In the genomic region with DNA sequence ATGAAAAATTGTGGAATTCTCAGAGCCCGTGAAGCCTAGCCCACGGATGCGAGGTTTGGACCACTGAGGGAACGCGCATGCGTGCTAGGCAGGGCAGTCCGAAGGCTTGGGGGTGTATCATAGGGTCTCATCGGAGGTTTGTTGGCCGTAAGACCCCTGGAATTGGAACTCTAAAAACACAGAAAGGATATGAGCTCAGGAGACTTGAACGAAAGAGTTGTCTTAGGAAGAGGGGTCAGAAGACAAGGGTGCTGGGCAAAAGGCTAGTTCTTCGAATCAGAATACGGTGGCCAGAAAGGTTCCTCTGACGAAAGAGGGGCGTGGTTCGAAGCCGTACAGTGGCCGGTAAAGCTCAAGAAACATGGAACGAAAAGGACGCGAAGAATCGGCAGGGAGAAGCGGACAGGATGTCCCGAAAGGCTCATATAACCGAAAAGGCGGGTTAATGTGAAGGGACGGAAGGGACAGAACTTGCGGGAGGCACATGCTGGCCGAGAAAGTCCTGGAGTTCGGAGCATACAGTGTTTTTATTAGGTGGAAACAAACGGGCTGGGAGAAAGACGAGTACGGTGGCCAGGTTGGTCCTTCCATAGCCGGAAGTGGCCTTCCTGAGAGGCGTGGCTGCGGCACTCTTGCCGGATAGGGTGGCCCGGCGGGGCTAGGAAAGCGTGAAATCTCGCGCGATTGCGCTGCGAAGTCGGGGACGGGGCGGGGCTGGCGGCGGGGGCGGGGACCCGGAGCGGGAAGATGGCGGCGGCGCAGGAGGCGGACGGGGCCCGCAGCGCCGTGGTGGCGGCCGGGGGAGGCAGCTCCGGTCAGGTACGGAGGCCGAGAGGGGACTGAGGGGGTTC, we compare ENCODE assay signal across 1 cellular context.
A peak's percentile ranks its signal among the peaks of the same experiment; 100 is the strongest.
TF ChIP-seq lines count a peak whose summit lies in the region.

A gene with protein sequence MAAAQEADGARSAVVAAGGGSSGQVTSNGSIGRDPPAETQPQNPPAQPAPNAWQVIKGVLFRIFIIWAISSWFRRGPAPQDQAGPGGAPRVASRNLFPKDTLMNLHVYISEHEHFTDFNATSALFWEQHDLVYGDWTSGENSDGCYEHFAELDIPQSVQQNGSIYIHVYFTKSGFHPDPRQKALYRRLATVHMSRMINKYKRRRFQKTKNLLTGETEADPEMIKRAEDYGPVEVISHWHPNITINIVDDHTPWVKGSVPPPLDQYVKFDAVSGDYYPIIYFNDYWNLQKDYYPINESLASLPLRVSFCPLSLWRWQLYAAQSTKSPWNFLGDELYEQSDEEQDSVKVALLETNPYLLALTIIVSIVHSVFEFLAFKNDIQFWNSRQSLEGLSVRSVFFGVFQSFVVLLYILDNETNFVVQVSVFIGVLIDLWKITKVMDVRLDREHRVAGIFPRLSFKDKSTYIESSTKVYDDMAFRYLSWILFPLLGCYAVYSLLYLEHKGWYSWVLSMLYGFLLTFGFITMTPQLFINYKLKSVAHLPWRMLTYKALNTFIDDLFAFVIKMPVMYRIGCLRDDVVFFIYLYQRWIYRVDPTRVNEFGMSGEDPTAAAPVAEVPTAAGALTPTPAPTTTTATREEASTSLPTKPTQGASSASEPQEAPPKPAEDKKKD (plus strand): TSS at position 732 of the 851 bp plus-strand sequence. CDS start 16 bp downstream, at position 748.

TF ChIP-seq in HepG2, 621 proteins besides CTCF, POLR2A, EP300 and RAD21 (continued from another document and continues in another):
- TF ChIP-seq, protein P1, sequence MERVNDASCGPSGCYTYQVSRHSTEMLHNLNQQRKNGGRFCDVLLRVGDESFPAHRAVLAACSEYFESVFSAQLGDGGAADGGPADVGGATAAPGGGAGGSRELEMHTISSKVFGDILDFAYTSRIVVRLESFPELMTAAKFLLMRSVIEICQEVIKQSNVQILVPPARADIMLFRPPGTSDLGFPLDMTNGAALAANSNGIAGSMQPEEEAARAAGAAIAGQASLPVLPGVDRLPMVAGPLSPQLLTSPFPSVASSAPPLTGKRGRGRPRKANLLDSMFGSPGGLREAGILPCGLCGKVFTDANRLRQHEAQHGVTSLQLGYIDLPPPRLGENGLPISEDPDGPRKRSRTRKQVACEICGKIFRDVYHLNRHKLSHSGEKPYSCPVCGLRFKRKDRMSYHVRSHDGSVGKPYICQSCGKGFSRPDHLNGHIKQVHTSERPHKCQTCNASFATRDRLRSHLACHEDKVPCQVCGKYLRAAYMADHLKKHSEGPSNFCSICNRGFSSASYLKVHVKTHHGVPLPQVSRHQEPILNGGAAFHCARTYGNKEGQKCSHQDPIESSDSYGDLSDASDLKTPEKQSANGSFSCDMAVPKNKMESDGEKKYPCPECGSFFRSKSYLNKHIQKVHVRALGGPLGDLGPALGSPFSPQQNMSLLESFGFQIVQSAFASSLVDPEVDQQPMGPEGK (CRISPR knock-in tag; IDR thresholded peaks at IDR 0.05) = no peak
- TF ChIP-seq ZNF460 (CRISPR knock-in tag; IDR thresholded peaks at IDR 0.05; ENCODE audit: borderline replicate concordance) = no peak; the same call in 1 of the 2 replicates
- no peak for TF ChIP-seq KDM6A (CRISPR knock-in tag; IDR thresholded peaks at IDR 0.05; ENCODE audit: low read depth)
- 0 out of 2 replicates have a peak, but pooled peaks have one; percentile 5 for TF ChIP-seq RARA (CRISPR knock-in tag; IDR thresholded peaks at IDR 0.05)
- TF ChIP-seq, protein P2, sequence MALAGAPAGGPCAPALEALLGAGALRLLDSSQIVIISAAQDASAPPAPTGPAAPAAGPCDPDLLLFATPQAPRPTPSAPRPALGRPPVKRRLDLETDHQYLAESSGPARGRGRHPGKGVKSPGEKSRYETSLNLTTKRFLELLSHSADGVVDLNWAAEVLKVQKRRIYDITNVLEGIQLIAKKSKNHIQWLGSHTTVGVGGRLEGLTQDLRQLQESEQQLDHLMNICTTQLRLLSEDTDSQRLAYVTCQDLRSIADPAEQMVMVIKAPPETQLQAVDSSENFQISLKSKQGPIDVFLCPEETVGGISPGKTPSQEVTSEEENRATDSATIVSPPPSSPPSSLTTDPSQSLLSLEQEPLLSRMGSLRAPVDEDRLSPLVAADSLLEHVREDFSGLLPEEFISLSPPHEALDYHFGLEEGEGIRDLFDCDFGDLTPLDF (CRISPR knock-in tag; IDR thresholded peaks at IDR 0.05) = no peak
- no peak for TF ChIP-seq DNMT3B (CRISPR knock-in tag; conservative IDR thresholded peaks at IDR 0.05)
- TF ChIP-seq, protein P3, sequence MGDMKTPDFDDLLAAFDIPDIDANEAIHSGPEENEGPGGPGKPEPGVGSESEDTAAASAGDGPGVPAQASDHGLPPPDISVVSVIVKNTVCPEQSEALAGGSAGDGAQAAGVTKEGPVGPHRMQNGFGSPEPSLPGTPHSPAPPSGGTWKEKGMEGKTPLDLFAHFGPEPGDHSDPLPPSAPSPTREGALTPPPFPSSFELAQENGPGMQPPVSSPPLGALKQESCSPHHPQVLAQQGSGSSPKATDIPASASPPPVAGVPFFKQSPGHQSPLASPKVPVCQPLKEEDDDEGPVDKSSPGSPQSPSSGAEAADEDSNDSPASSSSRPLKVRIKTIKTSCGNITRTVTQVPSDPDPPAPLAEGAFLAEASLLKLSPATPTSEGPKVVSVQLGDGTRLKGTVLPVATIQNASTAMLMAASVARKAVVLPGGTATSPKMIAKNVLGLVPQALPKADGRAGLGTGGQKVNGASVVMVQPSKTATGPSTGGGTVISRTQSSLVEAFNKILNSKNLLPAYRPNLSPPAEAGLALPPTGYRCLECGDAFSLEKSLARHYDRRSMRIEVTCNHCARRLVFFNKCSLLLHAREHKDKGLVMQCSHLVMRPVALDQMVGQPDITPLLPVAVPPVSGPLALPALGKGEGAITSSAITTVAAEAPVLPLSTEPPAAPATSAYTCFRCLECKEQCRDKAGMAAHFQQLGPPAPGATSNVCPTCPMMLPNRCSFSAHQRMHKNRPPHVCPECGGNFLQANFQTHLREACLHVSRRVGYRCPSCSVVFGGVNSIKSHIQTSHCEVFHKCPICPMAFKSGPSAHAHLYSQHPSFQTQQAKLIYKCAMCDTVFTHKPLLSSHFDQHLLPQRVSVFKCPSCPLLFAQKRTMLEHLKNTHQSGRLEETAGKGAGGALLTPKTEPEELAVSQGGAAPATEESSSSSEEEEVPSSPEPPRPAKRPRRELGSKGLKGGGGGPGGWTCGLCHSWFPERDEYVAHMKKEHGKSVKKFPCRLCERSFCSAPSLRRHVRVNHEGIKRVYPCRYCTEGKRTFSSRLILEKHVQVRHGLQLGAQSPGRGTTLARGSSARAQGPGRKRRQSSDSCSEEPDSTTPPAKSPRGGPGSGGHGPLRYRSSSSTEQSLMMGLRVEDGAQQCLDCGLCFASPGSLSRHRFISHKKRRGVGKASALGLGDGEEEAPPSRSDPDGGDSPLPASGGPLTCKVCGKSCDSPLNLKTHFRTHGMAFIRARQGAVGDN (CRISPR knock-in tag; IDR thresholded peaks at IDR 0.05) = peak; percentile 76
- TF ChIP-seq ZSCAN29 (CRISPR knock-in tag; conservative IDR thresholded peaks at IDR 0.05) = 0 out of 2 replicates have a peak, but pooled peaks have one; percentile 45
- peak; percentile 39; the same call in 1 of the 2 replicates for TF ChIP-seq ZBTB7A (CRISPR knock-in tag; IDR thresholded peaks at IDR 0.05)
- no peak; the same call in 1 of the 2 replicates for TF ChIP-seq FOXO1 (CRISPR knock-in tag; IDR thresholded peaks at IDR 0.05)
- TF ChIP-seq TCF12 (IDR thresholded peaks at IDR 0.05) = no peak
- peak; percentile 74; the same call in 1 of the 2 replicates for TF ChIP-seq TCF12 (CRISPR knock-in tag; IDR thresholded peaks at IDR 0.05)
- TF ChIP-seq EZH2 (conservative IDR thresholded peaks at IDR 0.05; ENCODE audit: low read depth, low read length) = no peak
- TF ChIP-seq FOSL2 (CRISPR knock-in tag; IDR thresholded peaks at IDR 0.05) = peak; percentile 42
- no peak for TF ChIP-seq JUN (CRISPR knock-in tag; IDR thresholded peaks at IDR 0.05)
- TF ChIP-seq, protein P4, sequence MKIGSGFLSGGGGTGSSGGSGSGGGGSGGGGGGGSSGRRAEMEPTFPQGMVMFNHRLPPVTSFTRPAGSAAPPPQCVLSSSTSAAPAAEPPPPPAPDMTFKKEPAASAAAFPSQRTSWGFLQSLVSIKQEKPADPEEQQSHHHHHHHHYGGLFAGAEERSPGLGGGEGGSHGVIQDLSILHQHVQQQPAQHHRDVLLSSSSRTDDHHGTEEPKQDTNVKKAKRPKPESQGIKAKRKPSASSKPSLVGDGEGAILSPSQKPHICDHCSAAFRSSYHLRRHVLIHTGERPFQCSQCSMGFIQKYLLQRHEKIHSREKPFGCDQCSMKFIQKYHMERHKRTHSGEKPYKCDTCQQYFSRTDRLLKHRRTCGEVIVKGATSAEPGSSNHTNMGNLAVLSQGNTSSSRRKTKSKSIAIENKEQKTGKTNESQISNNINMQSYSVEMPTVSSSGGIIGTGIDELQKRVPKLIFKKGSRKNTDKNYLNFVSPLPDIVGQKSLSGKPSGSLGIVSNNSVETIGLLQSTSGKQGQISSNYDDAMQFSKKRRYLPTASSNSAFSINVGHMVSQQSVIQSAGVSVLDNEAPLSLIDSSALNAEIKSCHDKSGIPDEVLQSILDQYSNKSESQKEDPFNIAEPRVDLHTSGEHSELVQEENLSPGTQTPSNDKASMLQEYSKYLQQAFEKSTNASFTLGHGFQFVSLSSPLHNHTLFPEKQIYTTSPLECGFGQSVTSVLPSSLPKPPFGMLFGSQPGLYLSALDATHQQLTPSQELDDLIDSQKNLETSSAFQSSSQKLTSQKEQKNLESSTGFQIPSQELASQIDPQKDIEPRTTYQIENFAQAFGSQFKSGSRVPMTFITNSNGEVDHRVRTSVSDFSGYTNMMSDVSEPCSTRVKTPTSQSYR (CRISPR knock-in tag; IDR thresholded peaks at IDR 0.05; ENCODE audit: borderline replicate concordance) = no peak; the same call in 1 of the 2 replicates
- TF ChIP-seq, protein P5, sequence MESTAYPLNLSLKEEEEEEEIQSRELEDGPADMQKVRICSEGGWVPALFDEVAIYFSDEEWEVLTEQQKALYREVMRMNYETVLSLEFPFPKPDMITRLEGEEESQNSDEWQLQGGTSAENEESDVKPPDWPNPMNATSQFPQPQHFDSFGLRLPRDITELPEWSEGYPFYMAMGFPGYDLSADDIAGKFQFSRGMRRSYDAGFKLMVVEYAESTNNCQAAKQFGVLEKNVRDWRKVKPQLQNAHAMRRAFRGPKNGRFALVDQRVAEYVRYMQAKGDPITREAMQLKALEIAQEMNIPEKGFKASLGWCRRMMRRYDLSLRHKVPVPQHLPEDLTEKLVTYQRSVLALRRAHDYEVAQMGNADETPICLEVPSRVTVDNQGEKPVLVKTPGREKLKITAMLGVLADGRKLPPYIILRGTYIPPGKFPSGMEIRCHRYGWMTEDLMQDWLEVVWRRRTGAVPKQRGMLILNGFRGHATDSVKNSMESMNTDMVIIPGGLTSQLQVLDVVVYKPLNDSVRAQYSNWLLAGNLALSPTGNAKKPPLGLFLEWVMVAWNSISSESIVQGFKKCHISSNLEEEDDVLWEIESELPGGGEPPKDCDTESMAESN (CRISPR knock-in tag; conservative IDR thresholded peaks at IDR 0.05) = peak; percentile 85; the same call in 1 of the 2 replicates
- 0 out of 2 replicates have a peak, but pooled peaks have one; percentile 38 for TF ChIP-seq RORA (CRISPR knock-in tag; IDR thresholded peaks at IDR 0.05)
- peak; percentile 6; the same call in 1 of the 2 replicates for TF ChIP-seq ZBTB38 (CRISPR knock-in tag; IDR thresholded peaks at IDR 0.05)
- TF ChIP-seq, protein P6, sequence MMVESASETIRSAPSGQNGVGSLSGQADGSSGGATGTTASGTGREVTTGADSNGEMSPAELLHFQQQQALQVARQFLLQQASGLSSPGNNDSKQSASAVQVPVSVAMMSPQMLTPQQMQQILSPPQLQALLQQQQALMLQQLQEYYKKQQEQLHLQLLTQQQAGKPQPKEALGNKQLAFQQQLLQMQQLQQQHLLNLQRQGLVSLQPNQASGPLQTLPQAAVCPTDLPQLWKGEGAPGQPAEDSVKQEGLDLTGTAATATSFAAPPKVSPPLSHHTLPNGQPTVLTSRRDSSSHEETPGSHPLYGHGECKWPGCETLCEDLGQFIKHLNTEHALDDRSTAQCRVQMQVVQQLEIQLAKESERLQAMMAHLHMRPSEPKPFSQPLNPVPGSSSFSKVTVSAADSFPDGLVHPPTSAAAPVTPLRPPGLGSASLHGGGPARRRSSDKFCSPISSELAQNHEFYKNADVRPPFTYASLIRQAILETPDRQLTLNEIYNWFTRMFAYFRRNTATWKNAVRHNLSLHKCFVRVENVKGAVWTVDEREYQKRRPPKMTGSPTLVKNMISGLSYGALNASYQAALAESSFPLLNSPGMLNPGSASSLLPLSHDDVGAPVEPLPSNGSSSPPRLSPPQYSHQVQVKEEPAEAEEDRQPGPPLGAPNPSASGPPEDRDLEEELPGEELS (CRISPR knock-in tag; IDR thresholded peaks at IDR 0.05) = peak; percentile 31; the same call in 1 of the 2 replicates
- TF ChIP-seq ZNF782 (CRISPR knock-in tag; IDR thresholded peaks at IDR 0.05; ENCODE audit: borderline replicate concordance) = peak; percentile 40; the same call in 1 of the 2 replicates
- TF ChIP-seq, protein P7, sequence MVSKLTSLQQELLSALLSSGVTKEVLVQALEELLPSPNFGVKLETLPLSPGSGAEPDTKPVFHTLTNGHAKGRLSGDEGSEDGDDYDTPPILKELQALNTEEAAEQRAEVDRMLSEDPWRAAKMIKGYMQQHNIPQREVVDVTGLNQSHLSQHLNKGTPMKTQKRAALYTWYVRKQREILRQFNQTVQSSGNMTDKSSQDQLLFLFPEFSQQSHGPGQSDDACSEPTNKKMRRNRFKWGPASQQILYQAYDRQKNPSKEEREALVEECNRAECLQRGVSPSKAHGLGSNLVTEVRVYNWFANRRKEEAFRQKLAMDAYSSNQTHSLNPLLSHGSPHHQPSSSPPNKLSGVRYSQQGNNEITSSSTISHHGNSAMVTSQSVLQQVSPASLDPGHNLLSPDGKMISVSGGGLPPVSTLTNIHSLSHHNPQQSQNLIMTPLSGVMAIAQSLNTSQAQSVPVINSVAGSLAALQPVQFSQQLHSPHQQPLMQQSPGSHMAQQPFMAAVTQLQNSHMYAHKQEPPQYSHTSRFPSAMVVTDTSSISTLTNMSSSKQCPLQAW (CRISPR knock-in tag; IDR thresholded peaks at IDR 0.05) = peak; percentile 90
- 0 out of 2 replicates have a peak, but pooled peaks have one; percentile 59 for TF ChIP-seq ZNF670 (CRISPR knock-in tag; IDR thresholded peaks at IDR 0.05; ENCODE audit: borderline replicate concordance)
- TF ChIP-seq ZNF552 (CRISPR knock-in tag; IDR thresholded peaks at IDR 0.05; ENCODE audit: borderline replicate concordance) = peak; percentile 28; the same call in 1 of the 2 replicates
- TF ChIP-seq, protein P8, sequence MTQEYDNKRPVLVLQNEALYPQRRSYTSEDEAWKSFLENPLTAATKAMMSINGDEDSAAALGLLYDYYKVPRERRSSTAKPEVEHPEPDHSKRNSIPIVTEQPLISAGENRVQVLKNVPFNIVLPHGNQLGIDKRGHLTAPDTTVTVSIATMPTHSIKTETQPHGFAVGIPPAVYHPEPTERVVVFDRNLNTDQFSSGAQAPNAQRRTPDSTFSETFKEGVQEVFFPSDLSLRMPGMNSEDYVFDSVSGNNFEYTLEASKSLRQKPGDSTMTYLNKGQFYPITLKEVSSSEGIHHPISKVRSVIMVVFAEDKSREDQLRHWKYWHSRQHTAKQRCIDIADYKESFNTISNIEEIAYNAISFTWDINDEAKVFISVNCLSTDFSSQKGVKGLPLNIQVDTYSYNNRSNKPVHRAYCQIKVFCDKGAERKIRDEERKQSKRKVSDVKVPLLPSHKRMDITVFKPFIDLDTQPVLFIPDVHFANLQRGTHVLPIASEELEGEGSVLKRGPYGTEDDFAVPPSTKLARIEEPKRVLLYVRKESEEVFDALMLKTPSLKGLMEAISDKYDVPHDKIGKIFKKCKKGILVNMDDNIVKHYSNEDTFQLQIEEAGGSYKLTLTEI (CRISPR knock-in tag; conservative IDR thresholded peaks at IDR 0.05) = no peak
- TF ChIP-seq ZNF589 (CRISPR knock-in tag; conservative IDR thresholded peaks at IDR 0.05) = no peak
